Comparison of ENCODE assay signal across 8 cellular contexts in the genomic region with DNA sequence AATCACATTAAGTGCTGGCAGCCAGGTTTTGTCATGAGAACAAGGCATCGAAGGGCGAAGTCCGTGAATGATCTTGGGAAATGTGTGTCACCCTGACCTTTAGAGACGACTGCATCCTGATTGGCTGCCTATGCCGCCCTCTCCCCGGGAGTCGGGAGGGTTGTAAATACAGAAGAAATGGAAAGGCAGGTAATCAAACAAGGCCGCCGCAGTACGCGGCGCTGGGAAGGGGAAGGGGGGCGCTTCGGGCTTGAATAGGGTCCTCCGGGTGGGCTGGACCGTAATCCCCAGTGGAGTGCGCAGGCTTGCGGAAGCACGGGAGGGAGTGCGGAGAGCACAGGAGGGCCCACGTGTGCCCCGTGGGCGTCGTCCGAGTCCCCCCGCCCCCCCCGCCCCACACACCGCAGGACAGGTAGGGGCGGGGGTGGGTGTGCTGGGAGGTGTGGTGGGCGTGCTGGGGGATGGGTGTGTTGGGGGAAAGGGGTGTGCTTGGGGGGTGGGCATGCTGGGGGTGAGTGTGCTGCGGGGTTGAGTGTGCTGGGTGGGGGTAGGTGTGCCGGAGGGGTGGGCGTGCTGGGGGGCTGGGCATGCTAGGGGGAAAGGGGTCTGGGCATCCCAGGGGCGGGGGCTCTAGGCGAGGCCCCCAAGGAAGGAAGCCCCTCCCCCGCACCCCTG.
DNase-seq lines count a peak whose midpoint lies in the region; ATAC-seq lines count a peak whose summit lies in the region.

No MANE protein-coding gene starts in this region.

- no peaks in the 10 kb centered on the region for H3K9me3 ChIP-seq in mesodermal cell (ENCODE audit: control insufficient read depth, low read length)

- 4 to 8% methylated on average over 12 to 24 of the region's 36 CpGs for WGBS in mesodermal cell (ENCODE audit: insufficient coverage in 2 of 2), 2 experiments

- DNase-seq in COR-L47 (lab: John Stamatoyannopoulos, UW) = peak; percentile 63
- DNase-seq in NCI-H1092 (lab: John Stamatoyannopoulos, UW) = peak; percentile 17
- peak; percentile 45 to 67 for DNase-seq in activated CD4-positive, alpha-beta T cell treated with anti-CD3 and anti-CD28 coated beads, Interleukin-2, amount 50 U/mL, for 24 hours (ENCODE audit: low read depth in 1 of 2, low spot score in 1 of 2)
- peak; percentile 72 for DNase-seq in ecto neural progenitor cell (ENCODE audit: low spot score)
- peak; percentile 42 to 48 for DNase-seq in stimulated activated CD8-positive, alpha-beta memory T cell treated with anti-CD3 and anti-CD28 coated beads, Interleukin-2, amount 100 ng/mL, for 48 hours (ENCODE audit: low read depth in 2 of 2)
- DNase-seq in NCI-H187 treated with DMSO at 0.1 percent for 48 hours (lab: John Stamatoyannopoulos, UW) = no peak

- no peaks in the 10 kb centered on the region for H3K36me3 ChIP-seq in mesodermal cell (ENCODE audit: control insufficient read depth, insufficient read depth, low read length)

- peak overlapping the region; percentile 66 for H3K4me3 ChIP-seq in mesodermal cell (ENCODE audit: extremely low read depth, insufficient read depth, low read length, poor library complexity, severe bottlenecking)

- H3K4me1 ChIP-seq in mesodermal cell (ENCODE audit: control insufficient read depth, insufficient read depth, low read length, poor library complexity, severe bottlenecking) = peaks cover 14% of the 10 kb centered on the region

- no peak for ATAC-seq in GM19395 (IDR thresholded peaks at IDR 0.05; ENCODE audit: unreplicated experiment)

- peak overlapping the region; percentile 85 for H3K27ac ChIP-seq in mesodermal cell (ENCODE audit: low read depth, low read length, severe bottlenecking)
